In genomic region chr2:237864030-237864931, GRCh38 we compare ENCODE assay signal across 10 cellular contexts. TPM values are rescaled to one million over a fixed set of nuclear protein-coding genes. Genes with fewer than 3 reads are reported as not detected.
DNase-seq lines count a peak whose midpoint lies in the region; ATAC-seq, FAIRE-seq and TF ChIP-seq lines count a peak whose summit lies in the region.
"Had no signal": no experiment of that assay in that cellular context is flagged by ENCODE, and none has a peak within 500 bp of the region (broad histone marks: within the 10 kb centered on the region; RNA-seq: fewer than 3 reads in every experiment).

No MANE protein-coding gene starts in this region.

- H3K27ac ChIP-seq in HCT116 (ENCODE audit: low read depth, low read length) (peak overlapping the region; percentile 90), body of pancreas (peak overlapping the region; percentile 55 to 96 (median 90)), kidney (ENCODE audit: low read depth in 2 of 2, low read length in 2 of 2) (no peak overlapping the region), skeletal muscle tissue (ENCODE audit: low read depth, low read length) (peak overlapping the region; percentile 36), A673 (ENCODE audit: low read depth, low read length, poor library complexity, severe bottlenecking) (no peak overlapping the region)

- H3K4me1 ChIP-seq in HCT116 (ENCODE audit: control insufficient read depth in 1 of 2, insufficient read depth in 2 of 2, low read length in 2 of 2) (peaks cover 63 to 90% of the 10 kb centered on the region in 2 experiments), body of pancreas (peaks cover 83% of the 10 kb centered on the region), kidney (ENCODE audit: control insufficient read depth in 1 of 2, insufficient read depth in 1 of 2, low read depth in 1 of 2, low read length in 2 of 2) (no peaks in the 10 kb centered on the region), skeletal muscle tissue (ENCODE audit: control insufficient read depth in 3 of 3, insufficient read depth in 3 of 3, low read length in 3 of 3) (peaks cover 12 to 70% (median 45%) of the 10 kb centered on the region in 3 donors), A673 (ENCODE audit: insufficient read depth, low read length, poor library complexity, severe bottlenecking) (peaks cover 4% of the 10 kb centered on the region)

- TF ChIP-seq CTCF in HCT116 (IDR thresholded peaks at IDR 0.05 in 2 of 3, conservative IDR thresholded peaks at IDR 0.05 in 1 of 3; ENCODE audit: borderline replicate concordance in 1 of 3, insufficient read depth in 1 of 3, low read depth in 2 of 3, low read length in 2 of 3) (no peak), body of pancreas (IDR thresholded peaks at IDR 0.05) (no peak), kidney (IDR thresholded peaks at IDR 0.05; ENCODE audit: borderline replicate concordance, extremely low read depth, insufficient read depth) (no peak), A673 (conservative IDR thresholded peaks at IDR 0.05; ENCODE audit: low read depth, low read length) (no peak)

- H4K20me1 ChIP-seq in HCT116 (ENCODE audit: insufficient read depth) = no peaks in the 10 kb centered on the region

- peak overlapping the region; percentile 13 to 46 for H3K4me3 ChIP-seq in HCT116 (replicated peaks in 1 of 2; ENCODE audit: low read depth in 1 of 2, low read length in 2 of 2)
- no peak overlapping the region for H3K4me3 ChIP-seq in body of pancreas
- H3K4me3 ChIP-seq in kidney (ENCODE audit: low read length in 2 of 2) = no peak overlapping the region
- no peak overlapping the region for H3K4me3 ChIP-seq in skeletal muscle tissue (ENCODE audit: low read length in 3 of 3)
- no peak overlapping the region for H3K4me3 ChIP-seq in A673 (ENCODE audit: low read depth, low read length, poor library complexity, severe bottlenecking)

- no peak overlapping the region for H2AFZ ChIP-seq in HCT116 (ENCODE audit: low read depth, low read length, poor library complexity, severe bottlenecking)

- BruUV-seq in HCT116 (replicated peaks; lab: Mats Ljungman, UMichigan) = TSS peak; percentile 56
- no TSS peak for BruUV-seq in A673 (replicated peaks; lab: Mats Ljungman, UMichigan)

- H3K27me3 ChIP-seq in HCT116 (ENCODE audit: insufficient read depth, low read length) (no peaks in the 10 kb centered on the region), body of pancreas (no peaks in the 10 kb centered on the region), skeletal muscle tissue (ENCODE audit: control insufficient read depth in 3 of 3, insufficient read depth in 3 of 3, low read length in 3 of 3) (peaks cover 0 to 7% (median 0%) of the 10 kb centered on the region in 3 donors), A673 (replicated peaks; ENCODE audit: insufficient read depth, low read depth, low read length, poor library complexity) (no peaks in the 10 kb centered on the region)

- 32 to 39% methylated on average over 13 to 22 of the region's 22 CpGs for WGBS in body of pancreas, 2 donors

- TF ChIP-seq RAD21 in HCT116 (IDR thresholded peaks at IDR 0.05; ENCODE audit: low read depth) = no peak

- peak overlapping the region; percentile 65 for H3K9ac ChIP-seq in HCT116 (ENCODE audit: low read length)
- no peak overlapping the region for H3K9ac ChIP-seq in kidney (ENCODE audit: low read length in 2 of 2)
- H3K9ac ChIP-seq in skeletal muscle tissue (ENCODE audit: low read depth in 1 of 3, low read length in 3 of 3) = peak overlapping the region in 1 of 3 donors; percentile 25

- CTCF ChIA-PET in HCT116 (lab: Charles Lee) = no interaction called here
- CTCF ChIA-PET in A673 (lab: Charles Lee) = no interaction called here

- H3K9me2 ChIP-seq in HCT116 (ENCODE audit: insufficient read depth) = no peaks in the 10 kb centered on the region

- peak overlapping the region; percentile 79 for H3K4me2 ChIP-seq in HCT116 (ENCODE audit: low read length)

- H3K36me3 ChIP-seq in HCT116 (ENCODE audit: control insufficient read depth in 1 of 2, insufficient read depth in 2 of 2, low read length in 2 of 2) (no peaks in the 10 kb centered on the region), body of pancreas (replicated peaks in 1 of 2; ENCODE audit: insufficient read depth in 1 of 2, low read depth in 2 of 2) (no peaks in the 10 kb centered on the region), kidney (ENCODE audit: control insufficient read depth in 1 of 2, insufficient read depth in 2 of 2, low read length in 2 of 2) (no peaks in the 10 kb centered on the region), skeletal muscle tissue (ENCODE audit: control insufficient read depth in 3 of 3, insufficient read depth in 3 of 3, low read length in 3 of 3) (no peaks in the 10 kb centered on the region), A673 (ENCODE audit: insufficient read depth, low read length, poor library complexity, severe bottlenecking) (no peaks in the 10 kb centered on the region)

- ATAC-seq in HCT116 (peak; percentile 6), body of pancreas (peak; percentile 6), HG03460 (IDR thresholded peaks at IDR 0.05; ENCODE audit: unreplicated experiment) (no peak)

- peaks cover 45% of the 10 kb centered on the region for H3K79me2 ChIP-seq in HCT116 (ENCODE audit: insufficient read depth, low read length)

- TF ChIP-seq POLR2A in HCT116 (IDR thresholded peaks at IDR 0.05; ENCODE audit: borderline replicate concordance, extremely low read depth, insufficient read depth, insufficient read length) (no peak), body of pancreas (IDR thresholded peaks at IDR 0.05) (peak in 1 of 3 donors; percentile 16)

- intact Hi-C loops in HCT116 (cut with micrococcal nuclease) = loop anchor here (5.0 kb wide), 1 partner anchor 58 kb away; no protein-coding TSS in a partner anchor
- intact Hi-C loops in body of pancreas (cut with DNase I) = no loop called here
- intact Hi-C loops in kidney (cut with DNase I) = loop anchor here (10.0 kb wide), 1 partner anchor 401 kb away; no protein-coding TSS in a partner anchor
- intact Hi-C loops in A673 (cut with micrococcal nuclease; ENCODE audit: unreplicated experiment) = no loop called here

- no peak for FAIRE-seq in kidney (lab: Jason Lieb, UNC)

- POLR2A ChIA-PET in HCT116 (lab: Charles Lee) = interaction anchor here (0.6 to 0.7 kb wide), 2 partner anchors 71 to 72 kb away, joined by 3 to 4 read pairs; no protein-coding TSS in a partner anchor
- POLR2A ChIA-PET in A673 (lab: Charles Lee; ENCODE audit: low non-redundant PET) = interaction anchor here (0.7 kb wide), 1 partner anchor 162 kb away, joined by 16 read pairs; no protein-coding TSS in a partner anchor

- DNase-seq in HCT116 (ENCODE audit: low read depth, low spot score) = no peak
- peak; percentile 58 to 72 (median 64) for DNase-seq in body of pancreas
- DNase-seq in kidney = peak; percentile 58
- no peak for DNase-seq in A673 (ENCODE audit: low spot score)
- DNase-seq in mucosa of gallbladder (ENCODE audit: low spot score) = no peak
- no peak for DNase-seq in SHP77 treated with DMSO at 0.1 percent for 48 hours (lab: John Stamatoyannopoulos, UW)
- DNase-seq: NCI-H510A treated with DMSO at 0.1 percent for 48 hours, T-helper 1 cell had no signal

- RAD21 ChIA-PET in HCT116 (lab: Charles Lee; ENCODE audit: low non-redundant PET in 1 of 2, low total read pairs in 2 of 2, uncharacterized antibody in 2 of 2, unreplicated experiment in 2 of 2) = interaction anchor here in 1 of 2 experiments (0.6 kb wide), 2 partner anchors 248 to 395 kb away, joined by 4 to 5 read pairs; no protein-coding TSS in a partner anchor

- H3K9me3 ChIP-seq in HCT116 (ENCODE audit: control insufficient read depth in 1 of 2, insufficient read depth in 1 of 2, low read depth in 1 of 2, low read length in 2 of 2) (no peaks in the 10 kb centered on the region), body of pancreas (no peaks in the 10 kb centered on the region), kidney (ENCODE audit: control insufficient read depth in 1 of 2, low read length in 2 of 2) (no peaks in the 10 kb centered on the region), skeletal muscle tissue (ENCODE audit: control insufficient read depth in 3 of 3, low read length in 3 of 3) (no peaks in the 10 kb centered on the region), A673 (ENCODE audit: low read depth, low read length, poor library complexity, severe bottlenecking) (no peaks in the 10 kb centered on the region)

TF ChIP-seq in HCT116, 20 proteins besides CTCF, POLR2A, EP300 and RAD21:
- TF ChIP-seq MAX (IDR thresholded peaks at IDR 0.05) (no peak), YY1 (IDR thresholded peaks at IDR 0.05; ENCODE audit: extremely low read depth, insufficient replicate concordance, low read depth, low read length) (peak; percentile 7)

RNA-seq across cellular contexts. Expression of gene RAMP1, which starts 4.9 kb away (rescaled TPM):
- total RNA-seq in HCT116 (2021; ENCODE audit: unreplicated experiment) (23.4 TPM), body of pancreas (10 to 100 TPM; 74.2 to 85.4 TPM), kidney (8.8 TPM), skeletal muscle tissue (31.8 TPM), A673 (2021) (22.0 and 24.8 TPM in 2 replicates), mucosa of gallbladder (215 TPM)
- polyA plus RNA-seq in HCT116 (2012) = 41.1 and 42.2 TPM in 2 replicates
- polyA plus RNA-seq in kidney (ENCODE audit: insufficient read depth, low read depth, low replicate concordance) = 17.3 TPM

Comparison
In these comparisons a context has a peak if more than half of its experiments do, and no peak if none do; other contexts are left out.
1. DNase-seq: peak in body of pancreas (4 of 4) and kidney (single experiment); none in HCT116 (single experiment), A673 (single experiment), mucosa of gallbladder (single experiment) and SHP77 treated with DMSO at 0.1 percent for 48 hours (single experiment).
2. H3K27ac ChIP-seq: peak in HCT116 (single experiment), body of pancreas (4 of 4) and skeletal muscle tissue (single experiment); none in kidney (0 of 2) and A673 (single experiment).
3. H3K4me3 ChIP-seq: peak in HCT116 (2 of 2); none in body of pancreas (0 of 2), kidney (0 of 2), skeletal muscle tissue (0 of 3) and A673 (single experiment).
4. intact Hi-C loops: an anchor here in HCT116 (5.0 kb wide) and kidney (10.0 kb wide); none called in body of pancreas and A673.